Comparison of ENCODE assay signal across 1 cellular context in genomic region chr2:11303290-11304013, GRCh38.
TF ChIP-seq lines count a peak whose summit lies in the region.

No MANE protein-coding gene starts in this region.

TF ChIP-seq in K562, 482 proteins besides CTCF, POLR2A, EP300 and RAD21 (continued from another document):
- TF ChIP-seq PRDM10 (IDR thresholded peaks at IDR 0.05; ENCODE audit: partially characterized antibody) (no peak), MTA3 (IDR thresholded peaks at IDR 0.05; ENCODE audit: borderline replicate concordance) (no peak), STAT6 (CRISPR knock-in tag; IDR thresholded peaks at IDR 0.05) (no peak), FOXA1 (IDR thresholded peaks at IDR 0.05; ENCODE audit: borderline replicate concordance) (no peak), STAT5B (CRISPR knock-in tag; IDR thresholded peaks at IDR 0.05) (no peak), MAFF (IDR thresholded peaks at IDR 0.05; ENCODE audit: low read length) (no peak), MAFG (tag; conservative IDR thresholded peaks at IDR 0.05) (no peak), NR2C2 (CRISPR knock-in tag; IDR thresholded peaks at IDR 0.05) (no peak), NR2C2 (tag; IDR thresholded peaks at IDR 0.05) (peak; percentile 48; the same call in 1 of the 2 replicates), RNF2 (IDR thresholded peaks at IDR 0.05) (no peak), ZNF561 (CRISPR knock-in tag; conservative IDR thresholded peaks at IDR 0.05) (no peak), BRF1 (IDR thresholded peaks at IDR 0.05; ENCODE audit: borderline replicate concordance, extremely low read depth, insufficient read length) (no peak), BMI1 (IDR thresholded peaks at IDR 0.05; ENCODE audit: low read length) (no peak), E2F6 (IDR thresholded peaks at IDR 0.05; ENCODE audit: borderline replicate concordance in 1 of 2, extremely low read depth in 1 of 2, insufficient read depth in 1 of 2, insufficient read length in 1 of 2, low read depth in 1 of 2, low read length in 1 of 2, poor library complexity in 1 of 2, severe bottlenecking in 1 of 2) (no peak), TEAD4 (IDR thresholded peaks at IDR 0.05; ENCODE audit: low read length) (peak; percentile 70), TEAD4 (CRISPR knock-in tag; IDR thresholded peaks at IDR 0.05; ENCODE audit: borderline replicate concordance) (no peak), POLR3A (IDR thresholded peaks at IDR 0.05; ENCODE audit: borderline replicate concordance, extremely low read depth, insufficient read depth, insufficient read length) (no peak), NR3C1 (CRISPR knock-in tag; IDR thresholded peaks at IDR 0.05) (no peak), XRCC3 (IDR thresholded peaks at IDR 0.05) (no peak), PCBP1 (IDR thresholded peaks at IDR 0.05; ENCODE audit: low read depth, low read length, poor library complexity, severe bottlenecking) (no peak), ZNF23 (CRISPR knock-in tag; IDR thresholded peaks at IDR 0.05) (no peak), MEIS2 (IDR thresholded peaks at IDR 0.05; ENCODE audit: partially characterized antibody) (peak; percentile 12), YBX1 (IDR thresholded peaks at IDR 0.05) (no peak), HDAC6 (IDR thresholded peaks at IDR 0.05; ENCODE audit: low read depth, low read length) (no peak), MCM7 (IDR thresholded peaks at IDR 0.05) (no peak), SLC30A9 (CRISPR knock-in tag; IDR thresholded peaks at IDR 0.05) (no peak), ZSCAN32 (CRISPR knock-in tag; IDR thresholded peaks at IDR 0.05) (no peak), NRF1 (conservative IDR thresholded peaks at IDR 0.05 in 1 of 2, IDR thresholded peaks at IDR 0.05 in 1 of 2) (no peak)
